17 cellular contexts compared by ENCODE assay signal in genomic region chr12:130780880-130781575, GRCh38. TPM values are rescaled to one million over a fixed set of nuclear protein-coding genes. Genes with fewer than 3 reads are reported as not detected.
DNase-seq lines count a peak whose midpoint lies in the region; ATAC-seq, FAIRE-seq and TF ChIP-seq lines count a peak whose summit lies in the region.
"Had no signal": no experiment of that assay in that cellular context is flagged by ENCODE, and none has a peak within 500 bp of the region (broad histone marks: within the 10 kb centered on the region; RNA-seq: fewer than 3 reads in every experiment).

No MANE protein-coding gene starts in this region.

- no peak for ATAC-seq in HG03442 (IDR thresholded peaks at IDR 0.05; ENCODE audit: unreplicated experiment)
- ATAC-seq: A549, GM23338 had no signal

- no peak overlapping the region for H3K56ac ChIP-seq in H1 (replicated peaks; ENCODE audit: insufficient read length, low read depth, low read length)

- H2BK120ac ChIP-seq in H1 (replicated peaks; ENCODE audit: low read depth, low read length) = no peak overlapping the region

- no peaks in the 10 kb centered on the region for H3K79me1 ChIP-seq in H1 (ENCODE audit: low read depth, low read length)

- DNase-seq in H1 (ENCODE audit: low read depth in 1 of 2, low spot score in 2 of 2) (no peak), neural progenitor cell (ENCODE audit: low spot score) (no peak), posterior vena cava (ENCODE audit: low spot score) (peak; percentile 79), RCC 7860 (ENCODE audit: low spot score) (no peak), retina (no peak)
- DNase-seq: AML-193; Caco-2; CD4-positive, alpha-beta T cell; H9 had no signal

- FAIRE-seq in H1 (lab: Jason Lieb, UNC) (no peak), RCC 7860 (lab: Jason Lieb, UNC) (no peak)
- FAIRE-seq: A549, D721Med, G401.6, GM12891, GM18507 had no signal

- no peak overlapping the region for H2AFZ ChIP-seq in H1 (ENCODE audit: low read length)
- H2AFZ ChIP-seq in neural progenitor cell (replicated peaks) = no peak overlapping the region
- H2AFZ ChIP-seq: GM23338 had no signal

- H3K4me2 ChIP-seq in H1 (ENCODE audit: insufficient read depth in 1 of 2, low read depth in 2 of 2, low read length in 2 of 2) (no peak overlapping the region), neural progenitor cell (no peak overlapping the region)
- H3K4me2 ChIP-seq: A549, GM23338 had no signal

- H3K14ac ChIP-seq in H1 (ENCODE audit: insufficient read length) = no peak overlapping the region

- intact Hi-C loops in posterior vena cava (cut with DNase I) = no loop called here

- H3K36me3 ChIP-seq in H1 (ENCODE audit: control insufficient read depth in 2 of 4, insufficient read depth in 4 of 4, low read length in 3 of 4) (no peaks in the 10 kb centered on the region), neural progenitor cell (no peaks in the 10 kb centered on the region)

- H4K8ac ChIP-seq in H1 (ENCODE audit: extremely low read depth, insufficient read depth, low read length) = no peak overlapping the region

- H3K9ac ChIP-seq in H1 (replicated peaks in 1 of 4; ENCODE audit: extremely low read depth in 1 of 4, low read depth in 3 of 4, low read length in 3 of 4) (no peak overlapping the region), neural progenitor cell (no peak overlapping the region)

- H3F3A ChIP-seq in neural progenitor cell (ENCODE audit: low read depth) = peaks cover under 1% of the 10 kb centered on the region

- no peak overlapping the region for H3K4ac ChIP-seq in H1 (replicated peaks; ENCODE audit: insufficient read length, low read depth, low read length)

- H3K79me2 ChIP-seq in H1 (ENCODE audit: control insufficient read depth in 1 of 2, insufficient read depth in 2 of 2, low read length in 2 of 2) = no peaks in the 10 kb centered on the region
- no peaks in the 10 kb centered on the region for H3K79me2 ChIP-seq in neural progenitor cell (ENCODE audit: low read depth)

- TF ChIP-seq CTCF in H1 (IDR thresholded peaks at IDR 0.05; ENCODE audit: control extremely low read depth in 1 of 3, insufficient read depth in 1 of 3, low read depth in 1 of 3, low read length in 3 of 3) (no peak), neural progenitor cell (IDR thresholded peaks at IDR 0.05) (no peak)

- H3K27ac ChIP-seq in H1 (ENCODE audit: low read depth, low read length) = no peak overlapping the region
- no peak overlapping the region for H3K27ac ChIP-seq in neural progenitor cell
- H3K27ac ChIP-seq: A549, C4-2B had no signal

- no peak overlapping the region for H2BK12ac ChIP-seq in H1 (ENCODE audit: low read depth, low read length)

- no peak overlapping the region for H4K91ac ChIP-seq in H1 (replicated peaks; ENCODE audit: insufficient read length, low read length)

- no peak overlapping the region for H3K23ac ChIP-seq in H1 (ENCODE audit: insufficient read length)

- no peaks in the 10 kb centered on the region for H3K27me3 ChIP-seq in H1 (replicated peaks in 1 of 4; ENCODE audit: control insufficient read depth in 3 of 4, extremely low read depth in 1 of 4, insufficient read depth in 3 of 4, low read length in 3 of 4)
- H3K27me3 ChIP-seq in neural progenitor cell = peaks cover under 1% of the 10 kb centered on the region

- H2BK15ac ChIP-seq in H1 (ENCODE audit: low read length) = no peak overlapping the region

- H2AK5ac ChIP-seq in H1 (ENCODE audit: low read depth, low read length) = 0 out of 2 replicates have a peak overlapping the region, but pooled peaks have one; percentile 8

- no peak for TF ChIP-seq RAD21 in H1 (IDR thresholded peaks at IDR 0.05 in 1 of 2, conservative IDR thresholded peaks at IDR 0.05 in 1 of 2; ENCODE audit: low read depth in 2 of 2, low read length in 2 of 2)

- POLR2A ChIA-PET in H1 (lab: Charles Lee; ENCODE audit: partially characterized antibody) = interaction anchor here (1.0 kb wide), 1 partner anchor 10 kb away, joined by 3 read pairs; no protein-coding TSS in a partner anchor

- 91% methylated on average over 27 of the region's 28 CpGs; no CpG with 5 or more reads in 1 of the 2 experiments for WGBS in H1 (ENCODE audit: extremely low coverage in 1 of 2, insufficient coverage in 1 of 2, insufficient read length in 1 of 2, insufficient replicate concordance in 2 of 2, low coverage in 1 of 2, low lambda C conversion rate in 2 of 2, missing lambda C conversion rate in 1 of 2), 2 experiments

- H3K4me3 ChIP-seq in H1 (ENCODE audit: extremely low read depth in 1 of 4, insufficient read depth in 2 of 4, low read depth in 3 of 4, low read length in 4 of 4) (no peak overlapping the region), neural progenitor cell (no peak overlapping the region)
- H3K4me3 ChIP-seq: A549, GM23338 had no signal

- H3K27me3 Mint-ChIP-seq in neural progenitor cell (ENCODE audit: insufficient read depth, low read depth) = peaks cover 8% of the 10 kb centered on the region

- no peak for TF ChIP-seq EP300 in H1 (IDR thresholded peaks at IDR 0.05; ENCODE audit: borderline replicate concordance in 1 of 2, low read depth in 2 of 2, low read length in 2 of 2)

- no peak for TF ChIP-seq POLR2A in H1 (IDR thresholded peaks at IDR 0.05; ENCODE audit: control extremely low read depth in 1 of 2, low read depth in 2 of 2, low read length in 2 of 2)

- no peak overlapping the region for H3K18ac ChIP-seq in H1 (ENCODE audit: extremely low read depth, low read length)

- H3K36me3 Mint-ChIP-seq in neural progenitor cell = peaks cover 27% of the 10 kb centered on the region

- H3K4me1 Mint-ChIP-seq in neural progenitor cell = peaks cover 22% of the 10 kb centered on the region

- peaks cover 13% of the 10 kb centered on the region for H3K9me3 Mint-ChIP-seq in neural progenitor cell

- H3K23me2 ChIP-seq in H1 (ENCODE audit: low read depth, low read length) = peaks cover 3% of the 10 kb centered on the region

- H2BK20ac ChIP-seq in H1 (ENCODE audit: low read length) = no peak overlapping the region

- H4K20me1 ChIP-seq in H1 (replicated peaks in 1 of 2; ENCODE audit: control insufficient read depth in 1 of 2, insufficient read depth in 2 of 2, low read length in 2 of 2) = peaks cover 0 to 5% of the 10 kb centered on the region in 2 experiments
- H4K20me1 ChIP-seq in neural progenitor cell (ENCODE audit: low read depth) = peaks cover 10% of the 10 kb centered on the region

- H3K9me3 ChIP-seq in H1 (ENCODE audit: insufficient read depth in 2 of 2, low read depth in 1 of 2, low read length in 1 of 2) (no peaks in the 10 kb centered on the region; a peak in 1 of 4 replicates), neural progenitor cell (ENCODE audit: low read depth) (no peaks in the 10 kb centered on the region)

- H3K4me1 ChIP-seq in H1 (replicated peaks in 1 of 4; ENCODE audit: control insufficient read depth in 3 of 4, insufficient read depth in 4 of 4, low read length in 3 of 4) (peaks cover 4 to 22% (median 10%) of the 10 kb centered on the region in 4 experiments; a peak in 6 of 7 replicates), neural progenitor cell (no peaks in the 10 kb centered on the region)

- peak overlapping the region; percentile 32 for H3K27ac Mint-ChIP-seq in neural progenitor cell
- H3K27ac Mint-ChIP-seq: CD4-positive, alpha-beta T cell; GM23338 had no signal

- H2BK5ac ChIP-seq in H1 (ENCODE audit: low read depth, low read length) = no peak overlapping the region

- CTCF ChIA-PET in H1 (lab: Charles Lee; ENCODE audit: partially characterized antibody) = interaction anchor here (1.0 to 3.3 kb wide), 4 partner anchors 18 to 55 kb away, joined by 3 to 12 read pairs (median 4); no protein-coding TSS in a partner anchor

- H4K5ac ChIP-seq in H1 (ENCODE audit: insufficient read length, low read depth, low read length) = no peak overlapping the region

- H3K4me3 Mint-ChIP-seq in neural progenitor cell = no peak overlapping the region
- H3K4me3 Mint-ChIP-seq: CD4-positive, alpha-beta T cell; GM23338; H9 had no signal

TF ChIP-seq in H1, 55 proteins besides CTCF, POLR2A, EP300 and RAD21:
- TF ChIP-seq CTBP2 (IDR thresholded peaks at IDR 0.05; ENCODE audit: borderline replicate concordance, insufficient read depth, insufficient read length, low read length) = no peak

RNA-seq across cellular contexts. Expression of gene STX2, which starts 58.0 kb away (rescaled TPM):
- total RNA-seq in H1 (2021; fragmentation: NEBNext Ultra II Directional; extraction: Animal tissue kit (Norgen Biotek cat#: 25700)) = 22.0 and 26.3 TPM in 2 replicates
- 13.9 and 20.0 TPM in 2 replicates for polyA plus RNA-seq in H1 (2011; rRNA removed)
- polyA plus RNA-seq in H1 (2011; cell fraction: cytosol; rRNA removed) = 20.8 TPM
- polyA plus RNA-seq in H1 (2011; cell fraction: nucleus; rRNA removed) = 13.3 TPM
- 14.6 to 22.0 TPM (median 17.8 TPM) in 4 replicates for polyA plus RNA-seq in H1 (2012, experiment 1 of 2)
- polyA plus RNA-seq in H1 (2012, experiment 2 of 2) = 3.5 TPM
- polyA plus RNA-seq in H1 (2013, experiment 1 of 2) = 19.0 TPM
- polyA plus RNA-seq in H1 (2013, experiment 2 of 2) = 17.5 TPM
- 13.7 and 18.8 TPM in 2 replicates for polyA minus RNA-seq in H1 (2011; rRNA and poly(A)+ RNA removed)
- 8.4 TPM for polyA minus RNA-seq in H1 (2011; cell fraction: cytosol; rRNA and poly(A)+ RNA removed)
- 10.2 TPM for polyA minus RNA-seq in H1 (2011; cell fraction: nucleus; rRNA and poly(A)+ RNA removed)
- 36.7 and 44.0 TPM in 2 replicates for total RNA-seq in neural progenitor cell (ENCODE audit: low replicate concordance)
- 10 to 100 TPM; 29.2 to 39.8 TPM for total RNA-seq in posterior vena cava
